In the genomic region with DNA sequence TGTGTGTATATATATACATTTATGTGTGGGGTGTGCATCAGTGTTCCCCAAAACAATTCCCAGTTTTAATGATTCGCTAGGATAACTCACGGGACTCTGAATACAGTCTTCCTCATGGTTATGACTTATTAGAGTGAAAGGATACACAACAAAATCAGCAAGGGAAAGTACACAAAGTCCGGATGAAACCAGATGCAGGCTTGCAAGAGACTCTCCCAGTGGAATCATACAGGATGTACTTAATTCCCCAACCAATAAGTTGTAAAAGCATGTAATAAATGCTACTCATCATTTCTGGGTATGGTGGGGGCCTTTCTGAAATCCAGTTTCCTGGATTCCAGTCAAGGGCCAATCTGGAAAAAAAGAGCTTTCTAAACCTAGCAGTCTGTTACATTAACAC, we compare ENCODE assay signal across 25 cellular contexts.
A peak's percentile ranks its signal among the peaks of the same experiment; 100 is the strongest.
DNase-seq lines count a peak whose midpoint lies in the region; ATAC-seq and TF ChIP-seq lines count a peak whose summit lies in the region.
"Had no signal": no experiment of that assay in that cellular context is flagged by ENCODE, and none has a peak within 500 bp of the region (broad histone marks: within the 10 kb centered on the region; RNA-seq: fewer than 3 reads in every experiment).

No MANE protein-coding gene starts in this region.

- no peak overlapping the region for H3K4me3 Mint-ChIP-seq in nephron
- H3K4me3 Mint-ChIP-seq: activated B cell treated with CpG ODN at 0.5 μM for 24 hours; activated naive CD4-positive, alpha-beta T cell treated with anti-CD3 and anti-CD28 coated beads, Interleukin-2, amount 50 U/mL, for 24 hours; activated T-helper 17 cell treated with anti-CD3 and anti-CD28 coated beads, Interleukin-2, amount 50 U/mL, for 72 hours; H9 had no signal

- H3K36me3 Mint-ChIP-seq in nephron (ENCODE audit: low read depth) = no peaks in the 10 kb centered on the region
- H3K36me3 Mint-ChIP-seq: activated naive CD4-positive, alpha-beta T cell treated with anti-CD3 and anti-CD28 coated beads, Interleukin-2, amount 50 U/mL, for 24 hours had no signal

- H3K27me3 ChIP-seq in heart left ventricle = no peaks in the 10 kb centered on the region
- H3K27me3 ChIP-seq: ascending aorta; BLaER1 treated with 17β-estradiol and CSF1 and Interleukin-3, amounts not matched to agents 10 nM and 100 nM; dorsolateral prefrontal cortex had no signal

- WGBS in heart left ventricle, 4 donors = 54 to 66% (median 60%) methylated on average over 3 of the region's 3 CpGs

- H3K9me3 Mint-ChIP-seq in nephron = no peaks in the 10 kb centered on the region
- H3K9me3 Mint-ChIP-seq: activated B cell treated with CpG ODN at 0.5 μM for 24 hours; activated naive CD4-positive, alpha-beta T cell treated with anti-CD3 and anti-CD28 coated beads, Interleukin-2, amount 50 U/mL, for 24 hours; H9 had no signal

- peaks cover 0 to 2% (median 0%) of the 10 kb centered on the region in 12 donors for H3K4me1 ChIP-seq in heart left ventricle
- H3K4me1 ChIP-seq: ascending aorta; BLaER1 treated with 17β-estradiol and CSF1 and Interleukin-3, amounts not matched to agents 10 nM and 100 nM; Caco-2 had no signal

- H3K36me3 ChIP-seq in heart left ventricle = no peaks in the 10 kb centered on the region
- H3K36me3 ChIP-seq: ascending aorta; BLaER1 treated with 17β-estradiol and CSF1 and Interleukin-3, amounts not matched to agents 10 nM and 100 nM had no signal

- H3K27ac ChIP-seq in heart left ventricle = peak overlapping the region in 4 of 12 donors; percentile 1 to 63 (median 19)
- H3K27ac ChIP-seq: ascending aorta; BLaER1 treated with 17β-estradiol and CSF1 and Interleukin-3, amounts not matched to agents 10 nM and 100 nM; dorsolateral prefrontal cortex had no signal

- no peaks in the 10 kb centered on the region for H3K9me3 ChIP-seq in heart left ventricle
- H3K9me3 ChIP-seq: ascending aorta; BLaER1 treated with 17β-estradiol and CSF1 and Interleukin-3, amounts not matched to agents 10 nM and 100 nM; Caco-2 had no signal

- no peak for TF ChIP-seq CTCF in heart left ventricle (IDR thresholded peaks at IDR 0.05)
- TF ChIP-seq CTCF in nephron (IDR thresholded peaks at IDR 0.05; ENCODE audit: unreplicated experiment in 3 of 3) = no peak

- intact Hi-C loops in heart left ventricle (cut with DNase I) = no loop called here
- intact Hi-C loops in left cardiac atrium (cut with DNase I) = no loop called here

- H3K4me1 Mint-ChIP-seq in nephron = peaks cover 25% of the 10 kb centered on the region
- H3K4me1 Mint-ChIP-seq: activated B cell treated with CpG ODN at 0.5 μM for 24 hours; activated naive CD4-positive, alpha-beta T cell treated with anti-CD3 and anti-CD28 coated beads, Interleukin-2, amount 50 U/mL, for 24 hours; activated T-helper 17 cell treated with anti-CD3 and anti-CD28 coated beads, Interleukin-2, amount 50 U/mL, for 72 hours had no signal

- no peak overlapping the region for H3K4me3 ChIP-seq in heart left ventricle
- H3K4me3 ChIP-seq: ascending aorta; BLaER1 treated with 17β-estradiol and CSF1 and Interleukin-3, amounts not matched to agents 10 nM and 100 nM; dorsolateral prefrontal cortex; lung had no signal

- no peaks in the 10 kb centered on the region for H3K27me3 Mint-ChIP-seq in nephron (ENCODE audit: low read depth)
- H3K27me3 Mint-ChIP-seq: activated B cell treated with CpG ODN at 0.5 μM for 24 hours; activated naive CD4-positive, alpha-beta T cell treated with anti-CD3 and anti-CD28 coated beads, Interleukin-2, amount 50 U/mL, for 24 hours; activated T-helper 17 cell treated with anti-CD3 and anti-CD28 coated beads, Interleukin-2, amount 50 U/mL, for 72 hours; progenitor cell of endocrine pancreas had no signal

- DNase-seq in heart left ventricle (no peak), left cardiac atrium (no peak), fibroblast of gingiva (ENCODE audit: low read depth) (peak; percentile 75), DMS 273 treated with DMSO at 0.1 percent for 48 hours (lab: John Stamatoyannopoulos, UW) (no peak), NCI-H187 (lab: John Stamatoyannopoulos, UW) (no peak)
- DNase-seq: activated B cell treated with CpG ODN at 0.5 μM for 24 hours; activated CD4-positive, alpha-beta T cell treated with anti-CD3 and anti-CD28 coated beads, Interleukin-2, amount 50 U/mL, for 48 hours; activated CD8-positive, alpha-beta memory T cell treated with anti-CD3 and anti-CD28 coated beads, Interleukin-2, amount 50 U/mL, for 4 hours; Caco-2; dorsolateral prefrontal cortex; H9; hypothalamus; islet precursor cell; NCI-H187 treated with DMSO at 0.1 percent for 48 hours; SIG-M5; small intestine; stimulated activated CD4-positive, alpha-beta T cell treated with anti-CD3 and anti-CD28 coated beads, Interleukin-2, amount 100 ng/mL, for 24 hours had no signal

- ATAC-seq in heart left ventricle = peak in 3 of 4 donors; percentile 45 to 85 (median 49)
- no peak for ATAC-seq in left cardiac atrium
- ATAC-seq in GM19397 (IDR thresholded peaks at IDR 0.05; ENCODE audit: unreplicated experiment) = no peak
- ATAC-seq: activated T-helper 17 cell treated with anti-CD3 and anti-CD28 coated beads, Interleukin-2, amount 50 U/mL, for 72 hours had no signal

- no peak for TF ChIP-seq POLR2A in heart left ventricle (IDR thresholded peaks at IDR 0.05)

- H3K27ac Mint-ChIP-seq in nephron = peak overlapping the region in 2 of 3 experiments; percentile 40 to 54
- H3K27ac Mint-ChIP-seq: activated B cell treated with CpG ODN at 0.5 μM for 24 hours; activated naive CD4-positive, alpha-beta T cell treated with anti-CD3 and anti-CD28 coated beads, Interleukin-2, amount 50 U/mL, for 24 hours; activated T-helper 17 cell treated with anti-CD3 and anti-CD28 coated beads, Interleukin-2, amount 50 U/mL, for 72 hours; H9 had no signal

Comparison
In these comparisons a context has a peak if more than half of its experiments do, and no peak if none do; other contexts are left out.
1. ATAC-seq: peak in heart left ventricle (3 of 4); none in left cardiac atrium (0 of 2) and GM19397 (single experiment).